24 cellular contexts compared by ENCODE assay signal in the genomic region with DNA sequence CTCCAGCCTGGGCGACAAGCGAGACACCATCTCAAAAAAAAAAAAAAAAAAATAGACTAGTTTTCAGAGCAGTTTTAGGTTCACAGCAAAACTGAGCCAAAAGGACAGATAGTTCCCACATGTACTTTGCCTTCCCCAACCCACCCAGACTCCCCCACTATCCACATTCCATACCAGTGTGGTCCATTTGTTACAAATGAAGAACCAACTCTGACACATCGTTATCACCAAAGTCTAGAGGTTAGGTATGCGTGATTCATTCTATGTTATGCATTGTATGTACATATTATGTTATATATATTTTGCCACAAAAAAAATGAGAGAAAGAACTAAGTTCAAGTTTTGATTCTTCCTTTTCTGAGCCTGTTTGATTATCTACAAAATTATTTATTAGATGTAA. TPM values are rescaled to one million over a fixed set of nuclear protein-coding genes. Genes with fewer than 3 reads are reported as not detected.
"Had no signal": no experiment of that assay in that cellular context is flagged by ENCODE, and none has a peak within 500 bp of the region (broad histone marks: within the 10 kb centered on the region; RNA-seq: fewer than 3 reads in every experiment).

No MANE protein-coding gene starts in this region.

- H3K27ac Mint-ChIP-seq: activated CD4-positive, alpha-beta T cell treated with anti-CD3 and anti-CD28 coated beads for 36 hours; activated naive CD8-positive, alpha-beta T cell treated with anti-CD3 and anti-CD28 coated beads, Interleukin-2, amount 10 ng/mL, durations not matched to agents 7 days and 5 days; effector memory CD8-positive, alpha-beta T cell; nephron; T-helper 2 cell treated with Interferon-gamma antibody and Interleukin-4, amounts not matched to agents 5 μg/mL and 100 μg/mL, for 36 hours had no signal

- H3K27me3 Mint-ChIP-seq: activated CD4-positive, alpha-beta T cell treated with anti-CD3 and anti-CD28 coated beads for 36 hours; activated naive CD8-positive, alpha-beta T cell treated with anti-CD3 and anti-CD28 coated beads, Interleukin-2, amount 10 ng/mL, durations not matched to agents 7 days and 5 days; effector memory CD8-positive, alpha-beta T cell had no signal

- DNase-seq: activated CD4-positive, alpha-beta T cell treated with anti-CD3 and anti-CD28 coated beads for 36 hours; activated CD4-positive, alpha-beta T cell treated with anti-CD3 and anti-CD28 coated beads, Interleukin-2, amount 50 U/mL, for 48 hours; activated naive CD4-positive, alpha-beta T cell treated with Interleukin-2 at 50 U/mL for 16 hours; activated naive CD8-positive, alpha-beta T cell treated with anti-CD3 and anti-CD28 coated beads, Interleukin-2, amount 10 ng/mL, durations not matched to agents 7 days and 5 days; cerebellar nuclear complex; effector memory CD8-positive, alpha-beta T cell; foreskin melanocyte; hypothalamus; left lung; midbrain; nucleus accumbens; spleen; stimulated activated CD8-positive, alpha-beta memory T cell treated with anti-CD3 and anti-CD28 coated beads, Interleukin-4, amount 100 ng/mL, for 48 hours; stimulated activated naive CD4-positive, alpha-beta T cell treated with Interleukin-2 at 50 U/mL for 16 hours; tibial artery had no signal

- H3K27me3 ChIP-seq: left lung, spleen, tibial artery had no signal

- H3K9me3 Mint-ChIP-seq: activated naive CD8-positive, alpha-beta T cell treated with anti-CD3 and anti-CD28 coated beads, Interleukin-2, amount 10 ng/mL, durations not matched to agents 7 days and 5 days; activated T-helper 2 cell treated with anti-CD3 and anti-CD28 coated beads, Interferon-gamma antibody, Interleukin-2, Interleukin-4, amounts not matched to agents 10 μg/mL and 5 μg/mL and 100 μg/mL, durations not matched to agents 14 hours and 24 hours and 36 hours; effector memory CD8-positive, alpha-beta T cell; nephron; T-helper 2 cell treated with Interferon-gamma antibody and Interleukin-4, amounts not matched to agents 5 μg/mL and 100 μg/mL, for 36 hours had no signal

- H3K4me3 ChIP-seq: left lung, spleen, tibial artery had no signal

- H3K27ac ChIP-seq: left lung, spleen, tibial artery had no signal

- H3K4me3 Mint-ChIP-seq: activated CD4-positive, alpha-beta T cell treated with anti-CD3 and anti-CD28 coated beads for 36 hours; activated naive CD8-positive, alpha-beta T cell treated with anti-CD3 and anti-CD28 coated beads, Interleukin-2, amount 10 ng/mL, durations not matched to agents 7 days and 5 days; T-helper 2 cell treated with Interferon-gamma antibody and Interleukin-4, amounts not matched to agents 5 μg/mL and 100 μg/mL, for 36 hours had no signal

- H3K9me3 ChIP-seq: left lung, spleen, tibial artery had no signal

RNA-seq across cellular contexts. Expression of a gene that starts 7.6 kb away (rescaled TPM):
- total RNA-seq: activated CD4-positive, alpha-beta T cell treated with anti-CD3 and anti-CD28 coated beads for 36 hours; activated naive CD8-positive, alpha-beta T cell treated with anti-CD3 and anti-CD28 coated beads, Interleukin-2, amount 10 ng/mL, durations not matched to agents 7 days and 5 days; activated T-helper 2 cell treated with anti-CD3 and anti-CD28 coated beads, Interferon-gamma antibody, Interleukin-2, Interleukin-4, amounts not matched to agents 10 μg/mL and 5 μg/mL and 100 μg/mL, durations not matched to agents 14 hours and 24 hours and 36 hours; dermis microvascular lymphatic vessel endothelial cell; kidney epithelial cell; left lung; lung microvascular endothelial cell; sciatic nerve; spleen; subcutaneous adipose tissue; urinary bladder had no signal
- polyA plus RNA-seq: spleen, urinary bladder had no signal
